In the genomic region with DNA sequence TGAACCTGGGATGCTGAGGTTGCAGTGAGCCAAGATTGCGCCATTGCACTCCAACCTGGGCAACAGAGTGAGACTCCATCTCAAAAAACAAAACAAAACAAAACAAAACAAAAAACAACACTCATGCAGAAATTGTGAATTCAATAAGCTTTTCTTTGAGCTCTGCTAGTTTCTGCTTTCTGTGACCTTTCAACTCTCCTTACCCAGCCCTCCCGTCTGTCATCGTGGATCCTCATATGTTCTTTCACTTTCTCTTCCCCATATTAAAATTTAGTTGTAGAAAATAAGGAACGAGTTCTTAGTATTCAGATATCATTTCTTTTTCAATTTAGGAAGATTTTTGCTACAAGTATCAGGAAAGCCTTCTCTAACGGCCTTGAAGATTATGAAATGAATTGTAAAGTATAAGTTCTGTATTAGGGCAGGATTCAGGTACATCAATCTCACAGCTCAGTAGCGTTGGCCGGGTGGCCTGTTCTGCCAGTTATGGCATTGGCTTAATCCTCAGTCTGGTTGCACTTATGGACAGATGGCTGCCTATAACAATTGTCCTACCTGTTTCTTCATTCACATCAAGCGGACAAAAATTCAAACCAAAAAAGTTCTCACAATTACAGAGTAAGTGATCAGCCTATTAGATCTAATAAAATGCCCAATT, we compare ENCODE assay signal across 18 cellular contexts.
"Had no signal": no experiment of that assay in that cellular context is flagged by ENCODE, and none has a peak within 500 bp of the region (broad histone marks: within the 10 kb centered on the region; RNA-seq: fewer than 3 reads in every experiment).

No MANE protein-coding gene starts in this region.

- H3K4me1 Mint-ChIP-seq: immature natural killer cell had no signal

- H3K36me3 Mint-ChIP-seq: activated naive CD4-positive, alpha-beta T cell treated with anti-CD3 and anti-CD28 coated beads, Interleukin-2, amount 50 U/mL, for 72 hours; immature natural killer cell; type B pancreatic cell had no signal

- H3K27me3 Mint-ChIP-seq: activated CD8-positive, alpha-beta T cell treated with anti-CD3 and anti-CD28 coated beads for 36 hours; stimulated activated naive CD8-positive, alpha-beta T cell treated with anti-CD3 and anti-CD28 coated beads, Interleukin-15, Interleukin-2, amounts not matched to agents 100 ng/mL and 50 ng/mL, for 24 hours; type B pancreatic cell had no signal

- DNase-seq: activated CD4-positive, alpha-beta T cell treated with anti-CD3 and anti-CD28 coated beads for 4 hours; activated CD8-positive, alpha-beta memory T cell treated with anti-CD3 and anti-CD28 coated beads, Interleukin-2, amount 50 U/mL, for 4 hours; activated CD8-positive, alpha-beta T cell treated with anti-CD3 and anti-CD28 coated beads for 36 hours; activated effector memory CD4-positive, alpha-beta T cell treated with anti-CD3 and anti-CD28 coated beads, Interleukin-2, amount 50 U/mL, for 16 hours; activated T-cell treated with anti-CD3 and anti-CD28 coated beads, Interleukin-2, amount 50 U/mL, for 48 hours; dorsolateral prefrontal cortex; endodermal cell; erythroblast; gastrocnemius medialis; heart left ventricle; immature natural killer cell; midbrain; spleen; T-helper 9 cell had no signal

- H3K4me3 Mint-ChIP-seq: activated CD8-positive, alpha-beta T cell treated with anti-CD3 and anti-CD28 coated beads for 36 hours; endodermal cell; immature natural killer cell; stimulated activated naive CD8-positive, alpha-beta T cell treated with anti-CD3 and anti-CD28 coated beads, Interleukin-15, Interleukin-2, amounts not matched to agents 100 ng/mL and 50 ng/mL, for 24 hours; type B pancreatic cell had no signal

- ATAC-seq: activated CD8-positive, alpha-beta T cell treated with anti-CD3 and anti-CD28 coated beads for 36 hours; activated naive CD4-positive, alpha-beta T cell treated with anti-CD3 and anti-CD28 coated beads, Interleukin-2, amount 50 U/mL, for 72 hours; gastrocnemius medialis; heart left ventricle; sciatic nerve had no signal

- H3K9me3 Mint-ChIP-seq: activated CD8-positive, alpha-beta T cell treated with anti-CD3 and anti-CD28 coated beads for 36 hours; activated naive CD4-positive, alpha-beta T cell treated with anti-CD3 and anti-CD28 coated beads, Interleukin-2, amount 50 U/mL, for 72 hours; stimulated activated naive CD8-positive, alpha-beta T cell treated with anti-CD3 and anti-CD28 coated beads, Interleukin-15, Interleukin-2, amounts not matched to agents 100 ng/mL and 50 ng/mL, for 24 hours had no signal

- H3K27ac Mint-ChIP-seq: activated CD8-positive, alpha-beta T cell treated with anti-CD3 and anti-CD28 coated beads for 36 hours; activated naive CD4-positive, alpha-beta T cell treated with anti-CD3 and anti-CD28 coated beads, Interleukin-2, amount 50 U/mL, for 72 hours; endodermal cell; immature natural killer cell; stimulated activated naive CD8-positive, alpha-beta T cell treated with anti-CD3 and anti-CD28 coated beads, Interleukin-15, Interleukin-2, amounts not matched to agents 100 ng/mL and 50 ng/mL, for 24 hours; type B pancreatic cell had no signal
